Comparison of ENCODE assay signal across 18 cellular contexts in genomic region chr1:221562542-221563475, GRCh38.
"Had no signal": no experiment of that assay in that cellular context is flagged by ENCODE, and none has a peak within 500 bp of the region (broad histone marks: within the 10 kb centered on the region; RNA-seq: fewer than 3 reads in every experiment).

No MANE protein-coding gene starts in this region.

- H3K27me3 Mint-ChIP-seq: dendritic cell treated with granulocyte-macrophage colony-stimulating factor and Interleukin-4, amounts not matched to agents 40 ng/mL and 50 ng/mL, for 4 days; stimulated activated naive CD8-positive, alpha-beta T cell treated with anti-CD3 and anti-CD28 coated beads, Interleukin-15, Interleukin-2, amounts not matched to agents 100 ng/mL and 50 ng/mL, for 24 hours had no signal

- H3K27ac ChIP-seq: ascending aorta, breast epithelium, heart left ventricle, neutrophil, right atrium auricular region, upper lobe of right lung had no signal

- H3K36me3 Mint-ChIP-seq: activated CD8-positive, alpha-beta memory T cell treated with anti-CD3 and anti-CD28 coated beads, Interleukin-2, amount 10 ng/mL, durations not matched to agents 7 days and 5 days; naive thymus-derived CD4-positive, alpha-beta T cell had no signal

- FAIRE-seq: frontal cortex had no signal

- DNase-seq: activated CD8-positive, alpha-beta memory T cell treated with anti-CD3 and anti-CD28 coated beads, Interleukin-2, amount 10 ng/mL, durations not matched to agents 7 days and 5 days; activated naive CD4-positive, alpha-beta T cell treated with anti-CD3 and anti-CD28 coated beads for 36 hours; activated naive CD8-positive, alpha-beta T cell treated with anti-CD3 and anti-CD28 coated beads, Interleukin-2, amount 50 U/mL, for 24 hours; activated T-cell treated with anti-CD3 and anti-CD28 coated beads, Interleukin-2, amount 50 U/mL, for 1 hour; cerebellar nuclear complex; heart left ventricle; left cardiac atrium; naive thymus-derived CD4-positive, alpha-beta T cell; upper lobe of right lung had no signal

- H3K36me3 ChIP-seq: ascending aorta, breast epithelium, heart left ventricle, neutrophil, right atrium auricular region, upper lobe of right lung had no signal

- ATAC-seq: activated CD4-positive, CD25-positive, alpha-beta regulatory T cell treated with anti-CD3 and anti-CD28 coated beads, Interleukin-2, amount 50 U/mL, for 24 hours; activated CD8-positive, alpha-beta memory T cell treated with anti-CD3 and anti-CD28 coated beads, Interleukin-2, amount 10 ng/mL, durations not matched to agents 7 days and 5 days; activated naive CD8-positive, alpha-beta T cell treated with anti-CD3 and anti-CD28 coated beads, Interleukin-2, amount 50 U/mL, for 24 hours; left cardiac atrium; naive thymus-derived CD4-positive, alpha-beta T cell; upper lobe of right lung had no signal

- H3K9me3 Mint-ChIP-seq: activated naive CD4-positive, alpha-beta T cell treated with anti-CD3 and anti-CD28 coated beads for 36 hours; activated naive CD8-positive, alpha-beta T cell treated with anti-CD3 and anti-CD28 coated beads, Interleukin-2, amount 50 U/mL, for 24 hours; activated T-helper 2 cell treated with anti-CD3 and anti-CD28 coated beads, Interferon-gamma antibody, Interleukin-2, Interleukin-4, amounts not matched to agents 10 μg/mL and 5 μg/mL and 100 μg/mL, durations not matched to agents 14 hours and 24 hours and 36 hours; dendritic cell treated with granulocyte-macrophage colony-stimulating factor and Interleukin-4, amounts not matched to agents 40 ng/mL and 50 ng/mL, for 4 days; naive thymus-derived CD4-positive, alpha-beta T cell; stimulated activated naive CD8-positive, alpha-beta T cell treated with anti-CD3 and anti-CD28 coated beads, Interleukin-15, Interleukin-2, amounts not matched to agents 100 ng/mL and 50 ng/mL, for 24 hours had no signal

- H3K27ac Mint-ChIP-seq: activated CD8-positive, alpha-beta memory T cell treated with anti-CD3 and anti-CD28 coated beads, Interleukin-2, amount 10 ng/mL, durations not matched to agents 7 days and 5 days; activated naive CD4-positive, alpha-beta T cell treated with anti-CD3 and anti-CD28 coated beads for 36 hours; activated naive CD8-positive, alpha-beta T cell treated with anti-CD3 and anti-CD28 coated beads, Interleukin-2, amount 50 U/mL, for 24 hours; activated T-helper 2 cell treated with anti-CD3 and anti-CD28 coated beads, Interferon-gamma antibody, Interleukin-2, Interleukin-4, amounts not matched to agents 10 μg/mL and 5 μg/mL and 100 μg/mL, durations not matched to agents 14 hours and 24 hours and 36 hours; dendritic cell treated with granulocyte-macrophage colony-stimulating factor and Interleukin-4, amounts not matched to agents 40 ng/mL and 50 ng/mL, for 4 days; naive thymus-derived CD4-positive, alpha-beta T cell; stimulated activated naive CD8-positive, alpha-beta T cell treated with anti-CD3 and anti-CD28 coated beads, Interleukin-15, Interleukin-2, amounts not matched to agents 100 ng/mL and 50 ng/mL, for 24 hours had no signal

- H3K9me3 ChIP-seq: ascending aorta, breast epithelium, heart left ventricle, neutrophil, right atrium auricular region, upper lobe of right lung had no signal

- H3K4me1 Mint-ChIP-seq: activated CD8-positive, alpha-beta memory T cell treated with anti-CD3 and anti-CD28 coated beads, Interleukin-2, amount 10 ng/mL, durations not matched to agents 7 days and 5 days; activated naive CD8-positive, alpha-beta T cell treated with anti-CD3 and anti-CD28 coated beads, Interleukin-2, amount 50 U/mL, for 24 hours; naive thymus-derived CD4-positive, alpha-beta T cell had no signal

- H3K4me3 Mint-ChIP-seq: activated CD8-positive, alpha-beta memory T cell treated with anti-CD3 and anti-CD28 coated beads, Interleukin-2, amount 10 ng/mL, durations not matched to agents 7 days and 5 days; activated naive CD4-positive, alpha-beta T cell treated with anti-CD3 and anti-CD28 coated beads for 36 hours; activated naive CD8-positive, alpha-beta T cell treated with anti-CD3 and anti-CD28 coated beads, Interleukin-2, amount 50 U/mL, for 24 hours; dendritic cell treated with granulocyte-macrophage colony-stimulating factor and Interleukin-4, amounts not matched to agents 40 ng/mL and 50 ng/mL, for 4 days; naive thymus-derived CD4-positive, alpha-beta T cell; stimulated activated naive CD8-positive, alpha-beta T cell treated with anti-CD3 and anti-CD28 coated beads, Interleukin-15, Interleukin-2, amounts not matched to agents 100 ng/mL and 50 ng/mL, for 24 hours had no signal

- H3K4me3 ChIP-seq: ascending aorta, breast epithelium, heart left ventricle, right atrium auricular region, upper lobe of right lung had no signal

- H3K4me1 ChIP-seq: ascending aorta, breast epithelium, upper lobe of right lung had no signal

- H3K27me3 ChIP-seq: ascending aorta, breast epithelium, heart left ventricle, neutrophil, right atrium auricular region, upper lobe of right lung had no signal
